Comparison of ENCODE assay signal across 1 cellular context in genomic region chr18:56508637-56509036, GRCh38.
TF ChIP-seq lines count a peak whose summit lies in the region.

No MANE protein-coding gene starts in this region.

TF ChIP-seq in endothelial cell of umbilical vein, 7 proteins besides CTCF, POLR2A, EP300 and RAD21 (continued from another document):
- no peak for TF ChIP-seq POLR2AphosphoS5 (IDR thresholded peaks at IDR 0.05; ENCODE audit: insufficient read depth, low read depth, low read length)
